21 cellular contexts compared by ENCODE assay signal in genomic region chr6:140736227-140736626, GRCh38.
A peak's percentile ranks its signal among the peaks of the same experiment; 100 is the strongest.
DNase-seq lines count a peak whose midpoint lies in the region; TF ChIP-seq lines count a peak whose summit lies in the region.
"Had no signal": no experiment of that assay in that cellular context is flagged by ENCODE, and none has a peak within 500 bp of the region (broad histone marks: within the 10 kb centered on the region; RNA-seq: fewer than 3 reads in every experiment).

No MANE protein-coding gene starts in this region.

- in situ Hi-C loops in GM23248 (cut with MboI): no loop called here

- H3K36me3 ChIP-seq in GM23248 (ENCODE audit: low read depth) (no peaks in the 10 kb centered on the region), adipocyte (ENCODE audit: control insufficient read depth, insufficient read depth, low read length, severe bottlenecking) (no peaks in the 10 kb centered on the region), SK-N-SH (replicated peaks in 1 of 2; ENCODE audit: control insufficient read depth in 1 of 2, insufficient read depth in 2 of 2, low read length in 1 of 2) (peaks cover 0 to 4% of the 10 kb centered on the region in 2 experiments), Karpas-422 (ENCODE audit: insufficient read depth, low read length) (no peaks in the 10 kb centered on the region)
- H3K36me3 ChIP-seq: stomach had no signal

- H3K9ac ChIP-seq in GM23248 (no peak overlapping the region), adipocyte (ENCODE audit: low read length) (no peak overlapping the region), SK-N-SH (no peak overlapping the region), Karpas-422 (ENCODE audit: low read length) (no peak overlapping the region)

- H4K20me1 ChIP-seq in GM23248 (ENCODE audit: insufficient read depth) (no peaks in the 10 kb centered on the region), SK-N-SH (ENCODE audit: insufficient read depth) (no peaks in the 10 kb centered on the region), Karpas-422 (ENCODE audit: insufficient read depth, low read depth, low read length) (no peaks in the 10 kb centered on the region)

- H3K79me2 ChIP-seq in GM23248 (ENCODE audit: insufficient read depth): no peaks in the 10 kb centered on the region
- no peaks in the 10 kb centered on the region for H3K79me2 ChIP-seq in SK-N-SH (ENCODE audit: insufficient read depth)
- no peaks in the 10 kb centered on the region for H3K79me2 ChIP-seq in Karpas-422 (ENCODE audit: low read length)

- no peak for DNase-seq in GM23248
- DNase-seq in adipocyte (ENCODE audit: low read depth): peak; percentile 80
- peak; percentile 88 for DNase-seq in fibroblast of gingiva (ENCODE audit: low read depth)
- DNase-seq in retina: peak; percentile 13
- no peak for DNase-seq in NCI-H748 (lab: John Stamatoyannopoulos, UW; ENCODE audit: unreplicated experiment)
- no peak for DNase-seq in cerebellum (ENCODE audit: low spot score)
- no peak for DNase-seq in SK-N-SH
- DNase-seq in Karpas-422: no peak
- DNase-seq: activated CD4-positive, alpha-beta T cell treated with anti-CD3 and anti-CD28 coated beads, Interleukin-2, amount 10 ng/mL, durations not matched to agents 7 days and 5 days; activated naive CD4-positive, alpha-beta T cell treated with anti-CD3 and anti-CD28 coated beads for 36 hours; activated T-cell treated with anti-CD3 and anti-CD28 coated beads, Interleukin-2, amount 50 U/mL, for 72 hours; amniotic stem cell; EL; erythroblast; islet precursor cell; NCI-H1436; NCI-H2107; NCI-H526; nephron progenitor cell; stomach; T-helper 9 cell had no signal

- H3K27ac ChIP-seq in GM23248: no peak overlapping the region
- H3K27ac ChIP-seq in SK-N-SH (ENCODE audit: low read depth in 2 of 2, low read length in 1 of 2): no peak overlapping the region
- H3K27ac ChIP-seq in Karpas-422 (ENCODE audit: low read length): no peak overlapping the region
- H3K27ac ChIP-seq: stomach had no signal

- no peaks in the 10 kb centered on the region for H3F3A ChIP-seq in GM23248 (ENCODE audit: insufficient read depth)
- no peaks in the 10 kb centered on the region for H3F3A ChIP-seq in SK-N-SH (replicated peaks; ENCODE audit: insufficient read depth)

- no peaks in the 10 kb centered on the region for H3K27me3 ChIP-seq in GM23248 (replicated peaks; ENCODE audit: insufficient read depth)
- H3K27me3 ChIP-seq in adipocyte (replicated peaks; ENCODE audit: control insufficient read depth, insufficient read depth, low read length): no peaks in the 10 kb centered on the region
- no peaks in the 10 kb centered on the region for H3K27me3 ChIP-seq in SK-N-SH (ENCODE audit: insufficient read depth)
- no peaks in the 10 kb centered on the region for H3K27me3 ChIP-seq in Karpas-422 (ENCODE audit: low read length)
- H3K27me3 ChIP-seq: stomach had no signal

- H3K4me1 ChIP-seq in GM23248 (ENCODE audit: insufficient read depth) (peaks cover 5% of the 10 kb centered on the region; the same call in 1 of the 2 replicates), adipocyte (ENCODE audit: control insufficient read depth, insufficient read depth, low read length) (peaks cover 9% of the 10 kb centered on the region), SK-N-SH (ENCODE audit: control insufficient read depth in 1 of 2, insufficient read depth in 2 of 2, low read depth in 1 of 2, low read length in 1 of 2) (no peaks in the 10 kb centered on the region; a peak in 2 of 4 replicates), Karpas-422 (ENCODE audit: low read length) (peaks cover 20% of the 10 kb centered on the region)
- H3K4me1 ChIP-seq: stomach had no signal

- H3K4me2 ChIP-seq in GM23248 (ENCODE audit: unreplicated experiment) (no peak overlapping the region), SK-N-SH (no peak overlapping the region), Karpas-422 (ENCODE audit: low read depth, low read length, poor library complexity, severe bottlenecking) (no peak overlapping the region)

- POLR2A ChIA-PET in SK-N-SH (lab: Yijun Ruan, JAX): interaction anchor here (0.6 kb wide), 1 partner anchor 467 kb away, joined by 3 read pairs; no protein-coding TSS in a partner anchor

- TF ChIP-seq CTCF in SK-N-SH (IDR thresholded peaks at IDR 0.05): no peak

- CTCF ChIA-PET in SK-N-SH (lab: Yijun Ruan, JAX): interaction anchor here (0.6 kb wide), 1 partner anchor 1444 kb away, joined by 3 read pairs; no protein-coding TSS in a partner anchor

- H3K9me3 ChIP-seq in GM23248 (ENCODE audit: low read depth) (no peaks in the 10 kb centered on the region), adipocyte (ENCODE audit: control insufficient read depth, low read length) (no peaks in the 10 kb centered on the region), SK-N-SH (no peaks in the 10 kb centered on the region), Karpas-422 (ENCODE audit: low read length) (no peaks in the 10 kb centered on the region)
- H3K9me3 ChIP-seq: stomach had no signal

- no peak for TF ChIP-seq RAD21 in SK-N-SH (IDR thresholded peaks at IDR 0.05; ENCODE audit: low read length)

- H2AFZ ChIP-seq in GM23248 (peak overlapping the region; percentile 29; the same call in 1 of the 2 replicates), SK-N-SH (ENCODE audit: low read depth) (no peak overlapping the region), Karpas-422 (ENCODE audit: low read length) (no peak overlapping the region)

- H3K9me2 ChIP-seq in GM23248 (ENCODE audit: insufficient read depth) (no peaks in the 10 kb centered on the region), SK-N-SH (0 out of 2 replicates have a peak, but pooled peaks cover 3% of the 10 kb centered on the region), Karpas-422 (replicated peaks; ENCODE audit: insufficient read depth, low read length) (no peaks in the 10 kb centered on the region)

- H3K4me3 ChIP-seq in GM23248 (no peak overlapping the region), adipocyte (ENCODE audit: low read length) (no peak overlapping the region), SK-N-SH (ENCODE audit: low read depth in 2 of 2, low read length in 1 of 2) (no peak overlapping the region), Karpas-422 (ENCODE audit: low read length) (no peak overlapping the region)
- H3K4me3 ChIP-seq: stomach had no signal

- TF ChIP-seq EP300 in SK-N-SH (IDR thresholded peaks at IDR 0.05; ENCODE audit: borderline replicate concordance in 1 of 2, low read depth in 1 of 2, low read length in 1 of 2): no peak

TF ChIP-seq in SK-N-SH, 30 proteins besides CTCF, POLR2A, EP300 and RAD21 (continues in another document):
- no peak for TF ChIP-seq NRF1 (IDR thresholded peaks at IDR 0.05; ENCODE audit: low read depth, low read length)
- TF ChIP-seq REST (IDR thresholded peaks at IDR 0.05; ENCODE audit: low read depth, low read length): no peak
- TF ChIP-seq USF1 (IDR thresholded peaks at IDR 0.05; ENCODE audit: borderline replicate concordance, low read depth): no peak
- no peak for TF ChIP-seq EZH2phosphoT487 (IDR thresholded peaks at IDR 0.05; ENCODE audit: borderline replicate concordance, low read depth)
- no peak for TF ChIP-seq PBX3 (IDR thresholded peaks at IDR 0.05)
- no peak for TF ChIP-seq MAX (IDR thresholded peaks at IDR 0.05; ENCODE audit: low read depth)
- no peak for TF ChIP-seq TEAD4 (IDR thresholded peaks at IDR 0.05; ENCODE audit: borderline replicate concordance, insufficient read depth)
- no peak for TF ChIP-seq MXI1 (IDR thresholded peaks at IDR 0.05; ENCODE audit: low read depth, low read length)
- TF ChIP-seq JUND (IDR thresholded peaks at IDR 0.05): no peak
- TF ChIP-seq ELF1 (IDR thresholded peaks at IDR 0.05): no peak

Comparison
In these comparisons a context has a peak if more than half of its experiments do, and no peak if none do; other contexts are left out.
1. DNase-seq: peak in adipocyte (single experiment), fibroblast of gingiva (single experiment) and retina (single experiment); none in GM23248 (single experiment), NCI-H748 (single experiment), cerebellum (single experiment), SK-N-SH (single experiment) and Karpas-422 (single experiment).